In the genomic region with DNA sequence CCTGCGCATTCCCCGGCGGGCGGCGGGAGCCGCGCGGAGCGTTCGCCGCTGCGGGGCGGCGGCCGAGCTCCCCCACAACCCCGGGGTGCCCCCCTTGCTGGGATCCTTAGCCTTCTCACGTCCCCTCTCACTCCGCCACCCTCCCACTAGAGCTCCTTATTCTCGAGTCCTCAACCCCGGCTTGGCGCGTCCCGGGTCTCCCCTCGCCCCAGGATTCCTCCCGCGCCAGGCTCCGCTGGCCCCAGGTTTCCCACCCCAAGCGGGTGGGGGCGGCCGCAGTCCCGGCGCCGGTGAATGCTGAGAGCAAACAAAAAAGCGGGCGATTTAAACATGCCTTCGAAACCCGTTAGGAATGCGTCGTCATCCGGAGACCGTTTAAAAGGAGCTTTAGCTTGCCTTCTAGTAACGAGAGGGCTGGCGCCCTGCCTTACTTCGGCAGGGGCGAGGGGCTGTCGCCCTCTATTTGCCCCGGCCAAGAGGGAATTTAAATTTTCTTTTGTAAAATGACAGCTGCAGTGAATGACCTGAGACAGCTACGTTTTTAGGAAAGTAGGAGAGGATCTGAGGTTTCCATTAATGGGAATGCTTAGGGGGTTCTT, we compare ENCODE assay signal across 8 cellular contexts. TPM values are rescaled to one million over a fixed set of nuclear protein-coding genes. Genes with fewer than 3 reads are reported as not detected.
DNase-seq lines count a peak whose midpoint lies in the region; ATAC-seq and TF ChIP-seq lines count a peak whose summit lies in the region.

No MANE protein-coding gene starts in this region.

- CTCF ChIA-PET in HEK293T (lab: Yijun Ruan, JAX) = no interaction called here

- WGBS in transverse colon (ENCODE audit: low coverage in 1 of 2), 2 donors = 1 to 4% methylated on average over 4 to 41 of the region's 48 CpGs

- DNase-seq in cardiac muscle cell (ENCODE audit: low read depth in 1 of 2, low spot score in 1 of 2) (peak; percentile 75 to 83), Right ventricle myocardium superior (no peak), HEK293T (ENCODE audit: extremely low spot score) (peak; percentile 23), MV-4-11 (lab: John Stamatoyannopoulos, UW) (peak; percentile 43), epithelial cell of esophagus (ENCODE audit: low read depth) (peak; percentile 69), transverse colon (no peak)

- TF ChIP-seq POLR2A in transverse colon (IDR thresholded peaks at IDR 0.05) = no peak

- H3K27ac ChIP-seq in cardiac muscle cell = peak overlapping the region; percentile 89
- peak overlapping the region; percentile 87 for H3K27ac ChIP-seq in muscle layer of colon (ENCODE audit: low read depth, low read length)
- H3K27ac ChIP-seq in transverse colon = peak overlapping the region; percentile 92 to 98 (median 96)

- H3K4me3 ChIP-seq in cardiac muscle cell = peak overlapping the region; percentile 94
- peak overlapping the region; percentile 83 for H3K4me3 ChIP-seq in WI38 (ENCODE audit: low read depth, low read length)
- peak overlapping the region; percentile 76 for H3K4me3 ChIP-seq in epithelial cell of esophagus (ENCODE audit: low read length)
- peak overlapping the region; percentile 69 to 70 for H3K4me3 ChIP-seq in muscle layer of colon (ENCODE audit: low read depth in 1 of 2, low read length in 2 of 2)
- H3K4me3 ChIP-seq in transverse colon = peak overlapping the region; percentile 52 to 82 (median 63)

- in situ Hi-C loops in transverse colon (cut with MboI; ENCODE audit: low pct_ligation_motif_present in 1 of 4, low pct_unique_long_range_greater_than_20kb in 1 of 4, low sequenced_read_pairs in 3 of 4) = loop anchor here in 2 of 4 donors (25.0 kb wide), 4 partner anchors 225 to 525 kb away; partner anchors contain the start of genes C4orf33 (in 1 of the 2), PGRMC2 (in 1 of the 2) and SCLT1 (in 1 of the 2)

- intact Hi-C loops in Right ventricle myocardium superior (cut with DNase I) = loop anchor here (10.0 kb wide), 1 partner anchor 52 kb away; no protein-coding TSS in a partner anchor
- intact Hi-C loops in transverse colon (cut with DNase I; ENCODE audit: low total_unique reads) = loop anchor here (10.0 kb wide), 1 partner anchor 358 kb away; no protein-coding TSS in a partner anchor

- POLR2A ChIA-PET in HEK293T (lab: Yijun Ruan, JAX) = interaction anchor here (0.6 to 2.2 kb wide), 17 partner anchors 10 to 1188 kb away, joined by 3 to 20 read pairs (median 3); partner anchors contain the start of gene SCLT1

- H3K9me3 ChIP-seq in cardiac muscle cell (ENCODE audit: low read depth) (no peaks in the 10 kb centered on the region), muscle layer of colon (ENCODE audit: low read length) (no peaks in the 10 kb centered on the region), transverse colon (no peaks in the 10 kb centered on the region)

- H3K9ac ChIP-seq in muscle layer of colon (ENCODE audit: low read length) = peak overlapping the region; percentile 11

- H3K27me3 ChIP-seq in cardiac muscle cell = peaks cover 12% of the 10 kb centered on the region
- no peaks in the 10 kb centered on the region for H3K27me3 ChIP-seq in muscle layer of colon (ENCODE audit: control insufficient read depth in 1 of 2, insufficient read depth in 2 of 2, low read length in 2 of 2)
- no peaks in the 10 kb centered on the region for H3K27me3 ChIP-seq in transverse colon

- TF ChIP-seq CTCF in cardiac muscle cell (IDR thresholded peaks at IDR 0.05; ENCODE audit: low read depth, low read length) (no peak), WI38 (IDR thresholded peaks at IDR 0.05; ENCODE audit: low read depth, low read length) (no peak), epithelial cell of esophagus (IDR thresholded peaks at IDR 0.05; ENCODE audit: insufficient read depth, low read depth, low read length, missing control alignments) (no peak), transverse colon (IDR thresholded peaks at IDR 0.05) (no peak)

- ATAC-seq in Right ventricle myocardium superior (ENCODE audit: poor library complexity) = no peak

- H3K36me3 ChIP-seq in cardiac muscle cell (no peaks in the 10 kb centered on the region), muscle layer of colon (ENCODE audit: insufficient read depth, low read length) (no peaks in the 10 kb centered on the region), transverse colon (no peaks in the 10 kb centered on the region)

- H3K4me1 ChIP-seq in cardiac muscle cell (ENCODE audit: low read depth) (no peaks in the 10 kb centered on the region), muscle layer of colon (ENCODE audit: insufficient read depth, low read length) (no peaks in the 10 kb centered on the region), transverse colon (peaks cover 0 to 16% (median 11%) of the 10 kb centered on the region in 4 donors)

- no peak for TF ChIP-seq EP300 in transverse colon (IDR thresholded peaks at IDR 0.05; ENCODE audit: low read depth)

TF ChIP-seq in HEK293T, 16 proteins besides CTCF, POLR2A, EP300 and RAD21:
- 0 out of 2 replicates have a peak, but pooled peaks have one; percentile 16 for TF ChIP-seq ARNT (IDR thresholded peaks at IDR 0.05)
- peak; percentile 68 for TF ChIP-seq L3MBTL2 (conservative IDR thresholded peaks at IDR 0.05)
- no peak for TF ChIP-seq FOXA1 (IDR thresholded peaks at IDR 0.05)
- TF ChIP-seq ELF4 (IDR thresholded peaks at IDR 0.05) = no peak
- no peak for TF ChIP-seq FOXK2 (IDR thresholded peaks at IDR 0.05)

RNA-seq across cellular contexts. Expression of gene JADE1, which starts 3.0 kb away (rescaled TPM):
- 6.0 and 12.3 TPM in 2 replicates for total RNA-seq in cardiac muscle cell
- 7.1 and 11.5 TPM in 2 replicates for polyA plus RNA-seq in cardiac muscle cell
- total RNA-seq in Right ventricle myocardium superior = 26.0 TPM
- total RNA-seq in transverse colon = 10 to 100 TPM in 3 of 4 donors, 1 to 10 TPM in 1; 7.8 to 15.9 (median 13.9) TPM

Comparison
In these comparisons a context has a peak if more than half of its experiments do, and no peak if none do; other contexts are left out.
1. DNase-seq: peak in cardiac muscle cell (2 of 2), HEK293T (single experiment), MV-4-11 (single experiment) and epithelial cell of esophagus (single experiment); none in Right ventricle myocardium superior (single experiment) and transverse colon (single experiment).
2. Peak in every context shown above with its lines, with median percentiles within 50 percentile points of each other: H3K27ac ChIP-seq and H3K4me3 ChIP-seq.